ENCODE assay signal across 1 cellular context in the genomic region with DNA sequence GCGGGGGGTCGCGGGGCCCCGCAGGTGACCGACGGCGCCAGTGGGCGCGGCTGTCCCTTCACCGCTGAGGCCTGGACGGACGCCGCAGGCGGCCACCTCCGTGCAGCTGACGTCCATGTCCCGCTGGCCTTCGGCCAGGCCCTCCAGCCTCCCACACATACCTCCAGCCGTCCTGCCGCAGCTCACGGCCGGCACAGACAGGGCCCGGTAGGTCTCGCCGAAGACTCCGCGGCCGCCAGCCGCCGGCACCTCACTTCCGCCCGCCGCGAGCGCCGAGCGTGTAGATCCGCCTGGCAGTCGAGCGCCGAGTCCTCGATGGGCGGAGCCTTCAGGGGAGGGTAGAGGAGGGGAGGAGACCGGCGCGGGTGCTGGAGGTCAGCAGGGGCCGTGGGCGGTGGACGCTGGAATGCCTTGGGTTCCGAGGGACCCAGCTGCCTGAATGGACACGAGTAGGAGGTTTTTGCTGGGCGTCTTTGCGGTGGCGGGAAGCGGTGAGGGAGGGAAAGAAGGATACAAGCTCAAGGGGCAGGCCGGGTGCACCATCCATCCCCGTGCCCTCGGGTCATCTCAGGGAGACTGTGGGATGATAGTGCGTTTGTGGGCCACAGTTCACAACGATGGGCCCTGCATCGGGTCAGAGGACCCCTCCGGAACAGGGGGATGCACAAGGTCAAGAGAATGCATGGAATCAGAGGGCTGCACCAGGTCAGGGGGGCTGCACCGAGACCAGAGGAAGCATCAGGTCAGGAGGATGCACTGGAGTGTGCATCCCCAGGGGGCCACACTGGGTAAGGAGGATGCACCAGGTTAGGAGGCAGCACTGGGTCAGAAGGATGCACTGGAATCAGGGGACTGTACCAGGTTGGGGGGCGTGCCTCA.
TF ChIP-seq lines count a peak whose summit lies in the region.

A gene with protein sequence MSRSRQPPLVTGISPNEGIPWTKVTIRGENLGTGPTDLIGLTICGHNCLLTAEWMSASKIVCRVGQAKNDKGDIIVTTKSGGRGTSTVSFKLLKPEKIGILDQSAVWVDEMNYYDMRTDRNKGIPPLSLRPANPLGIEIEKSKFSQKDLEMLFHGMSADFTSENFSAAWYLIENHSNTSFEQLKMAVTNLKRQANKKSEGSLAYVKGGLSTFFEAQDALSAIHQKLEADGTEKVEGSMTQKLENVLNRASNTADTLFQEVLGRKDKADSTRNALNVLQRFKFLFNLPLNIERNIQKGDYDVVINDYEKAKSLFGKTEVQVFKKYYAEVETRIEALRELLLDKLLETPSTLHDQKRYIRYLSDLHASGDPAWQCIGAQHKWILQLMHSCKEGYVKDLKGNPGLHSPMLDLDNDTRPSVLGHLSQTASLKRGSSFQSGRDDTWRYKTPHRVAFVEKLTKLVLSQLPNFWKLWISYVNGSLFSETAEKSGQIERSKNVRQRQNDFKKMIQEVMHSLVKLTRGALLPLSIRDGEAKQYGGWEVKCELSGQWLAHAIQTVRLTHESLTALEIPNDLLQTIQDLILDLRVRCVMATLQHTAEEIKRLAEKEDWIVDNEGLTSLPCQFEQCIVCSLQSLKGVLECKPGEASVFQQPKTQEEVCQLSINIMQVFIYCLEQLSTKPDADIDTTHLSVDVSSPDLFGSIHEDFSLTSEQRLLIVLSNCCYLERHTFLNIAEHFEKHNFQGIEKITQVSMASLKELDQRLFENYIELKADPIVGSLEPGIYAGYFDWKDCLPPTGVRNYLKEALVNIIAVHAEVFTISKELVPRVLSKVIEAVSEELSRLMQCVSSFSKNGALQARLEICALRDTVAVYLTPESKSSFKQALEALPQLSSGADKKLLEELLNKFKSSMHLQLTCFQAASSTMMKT (minus strand): TSS at position 282 of the 879 bp plus-strand sequence. CDS start 55,321 bp downstream, outside the sequence.

TF ChIP-seq in HepG2, 621 proteins besides CTCF, POLR2A, EP300 and RAD21 (continued from another document and continues in another):
- TF ChIP-seq, protein P1, sequence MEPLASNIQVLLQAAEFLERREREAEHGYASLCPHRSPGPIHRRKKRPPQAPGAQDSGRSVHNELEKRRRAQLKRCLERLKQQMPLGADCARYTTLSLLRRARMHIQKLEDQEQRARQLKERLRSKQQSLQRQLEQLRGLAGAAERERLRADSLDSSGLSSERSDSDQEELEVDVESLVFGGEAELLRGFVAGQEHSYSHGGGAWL (CRISPR knock-in tag; IDR thresholded peaks at IDR 0.05), result peak; percentile 84; the same call in 1 of the 2 replicates
- no peak for TF ChIP-seq ZNF737 (CRISPR knock-in tag; IDR thresholded peaks at IDR 0.05; ENCODE audit: borderline replicate concordance)
- TF ChIP-seq REPIN1 (CRISPR knock-in tag; IDR thresholded peaks at IDR 0.05; ENCODE audit: borderline replicate concordance, low read depth), result peak; percentile 98
- TF ChIP-seq ZFP36 (IDR thresholded peaks at IDR 0.05; ENCODE audit: borderline replicate concordance, low read depth, low read length, partially characterized antibody), result no peak
- TF ChIP-seq ZNF713 (CRISPR knock-in tag; IDR thresholded peaks at IDR 0.05), result no peak
- TF ChIP-seq ZNF558 (CRISPR knock-in tag; IDR thresholded peaks at IDR 0.05; ENCODE audit: borderline replicate concordance), result no peak
- no peak for TF ChIP-seq ZNF432 (CRISPR knock-in tag; IDR thresholded peaks at IDR 0.05; ENCODE audit: borderline replicate concordance)
- peak; percentile 74 for TF ChIP-seq ZNF709 (CRISPR knock-in tag; IDR thresholded peaks at IDR 0.05)
- peak; percentile 96 for TF ChIP-seq CBX5 (CRISPR knock-in tag; IDR thresholded peaks at IDR 0.05; ENCODE audit: borderline replicate concordance)
- TF ChIP-seq JARID2 (CRISPR knock-in tag; IDR thresholded peaks at IDR 0.05; ENCODE audit: insufficient replicate concordance), result no peak
- TF ChIP-seq, protein P2, sequence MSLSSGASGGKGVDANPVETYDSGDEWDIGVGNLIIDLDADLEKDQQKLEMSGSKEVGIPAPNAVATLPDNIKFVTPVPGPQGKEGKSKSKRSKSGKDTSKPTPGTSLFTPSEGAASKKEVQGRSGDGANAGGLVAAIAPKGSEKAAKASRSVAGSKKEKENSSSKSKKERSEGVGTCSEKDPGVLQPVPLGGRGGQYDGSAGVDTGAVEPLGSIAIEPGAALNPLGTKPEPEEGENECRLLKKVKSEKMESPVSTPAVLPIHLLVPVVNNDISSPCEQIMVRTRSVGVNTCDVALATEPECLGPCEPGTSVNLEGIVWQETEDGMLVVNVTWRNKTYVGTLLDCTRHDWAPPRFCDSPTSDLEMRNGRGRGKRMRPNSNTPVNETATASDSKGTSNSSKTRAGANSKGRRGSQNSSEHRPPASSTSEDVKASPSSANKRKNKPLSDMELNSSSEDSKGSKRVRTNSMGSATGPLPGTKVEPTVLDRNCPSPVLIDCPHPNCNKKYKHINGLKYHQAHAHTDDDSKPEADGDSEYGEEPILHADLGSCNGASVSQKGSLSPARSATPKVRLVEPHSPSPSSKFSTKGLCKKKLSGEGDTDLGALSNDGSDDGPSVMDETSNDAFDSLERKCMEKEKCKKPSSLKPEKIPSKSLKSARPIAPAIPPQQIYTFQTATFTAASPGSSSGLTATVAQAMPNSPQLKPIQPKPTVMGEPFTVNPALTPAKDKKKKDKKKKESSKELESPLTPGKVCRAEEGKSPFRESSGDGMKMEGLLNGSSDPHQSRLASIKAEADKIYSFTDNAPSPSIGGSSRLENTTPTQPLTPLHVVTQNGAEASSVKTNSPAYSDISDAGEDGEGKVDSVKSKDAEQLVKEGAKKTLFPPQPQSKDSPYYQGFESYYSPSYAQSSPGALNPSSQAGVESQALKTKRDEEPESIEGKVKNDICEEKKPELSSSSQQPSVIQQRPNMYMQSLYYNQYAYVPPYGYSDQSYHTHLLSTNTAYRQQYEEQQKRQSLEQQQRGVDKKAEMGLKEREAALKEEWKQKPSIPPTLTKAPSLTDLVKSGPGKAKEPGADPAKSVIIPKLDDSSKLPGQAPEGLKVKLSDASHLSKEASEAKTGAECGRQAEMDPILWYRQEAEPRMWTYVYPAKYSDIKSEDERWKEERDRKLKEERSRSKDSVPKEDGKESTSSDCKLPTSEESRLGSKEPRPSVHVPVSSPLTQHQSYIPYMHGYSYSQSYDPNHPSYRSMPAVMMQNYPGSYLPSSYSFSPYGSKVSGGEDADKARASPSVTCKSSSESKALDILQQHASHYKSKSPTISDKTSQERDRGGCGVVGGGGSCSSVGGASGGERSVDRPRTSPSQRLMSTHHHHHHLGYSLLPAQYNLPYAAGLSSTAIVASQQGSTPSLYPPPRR (CRISPR knock-in tag; IDR thresholded peaks at IDR 0.05; ENCODE audit: borderline replicate concordance), result no peak; the same call in 1 of the 2 replicates
- TF ChIP-seq ZNF207 (IDR thresholded peaks at IDR 0.05; ENCODE audit: borderline replicate concordance), result no peak
- peak; percentile 88; the same call in 1 of the 2 replicates for TF ChIP-seq ZNF232 (CRISPR knock-in tag; IDR thresholded peaks at IDR 0.05; ENCODE audit: borderline replicate concordance)
- TF ChIP-seq PHF5A (CRISPR knock-in tag; IDR thresholded peaks at IDR 0.05; ENCODE audit: low read depth, unreplicated experiment), result peak; percentile 66
- no peak; the same call in 1 of the 2 replicates for TF ChIP-seq ZNF329 (CRISPR knock-in tag; IDR thresholded peaks at IDR 0.05; ENCODE audit: low read depth)
- TF ChIP-seq FOXP1 (IDR thresholded peaks at IDR 0.05), result no peak
- peak; percentile 48 for TF ChIP-seq FOXP1 (CRISPR knock-in tag; IDR thresholded peaks at IDR 0.05)
- TF ChIP-seq ZBTB8A (CRISPR knock-in tag; IDR thresholded peaks at IDR 0.05; ENCODE audit: borderline replicate concordance, low read depth), result no peak; the same call in 1 of the 2 replicates
- peak; percentile 92 for TF ChIP-seq ZBTB20 (CRISPR knock-in tag; IDR thresholded peaks at IDR 0.05; ENCODE audit: borderline replicate concordance, low read depth)
- 0 out of 2 replicates have a peak, but pooled peaks have one; percentile 71 for TF ChIP-seq TP53 (CRISPR knock-in tag; conservative IDR thresholded peaks at IDR 0.05)
- TF ChIP-seq SRSF4 (IDR thresholded peaks at IDR 0.05; ENCODE audit: low read depth, low read length, poor library complexity, severe bottlenecking), result no peak
- no peak for TF ChIP-seq SCMH1 (CRISPR knock-in tag; IDR thresholded peaks at IDR 0.05; ENCODE audit: borderline replicate concordance)
- TF ChIP-seq, protein P3, sequence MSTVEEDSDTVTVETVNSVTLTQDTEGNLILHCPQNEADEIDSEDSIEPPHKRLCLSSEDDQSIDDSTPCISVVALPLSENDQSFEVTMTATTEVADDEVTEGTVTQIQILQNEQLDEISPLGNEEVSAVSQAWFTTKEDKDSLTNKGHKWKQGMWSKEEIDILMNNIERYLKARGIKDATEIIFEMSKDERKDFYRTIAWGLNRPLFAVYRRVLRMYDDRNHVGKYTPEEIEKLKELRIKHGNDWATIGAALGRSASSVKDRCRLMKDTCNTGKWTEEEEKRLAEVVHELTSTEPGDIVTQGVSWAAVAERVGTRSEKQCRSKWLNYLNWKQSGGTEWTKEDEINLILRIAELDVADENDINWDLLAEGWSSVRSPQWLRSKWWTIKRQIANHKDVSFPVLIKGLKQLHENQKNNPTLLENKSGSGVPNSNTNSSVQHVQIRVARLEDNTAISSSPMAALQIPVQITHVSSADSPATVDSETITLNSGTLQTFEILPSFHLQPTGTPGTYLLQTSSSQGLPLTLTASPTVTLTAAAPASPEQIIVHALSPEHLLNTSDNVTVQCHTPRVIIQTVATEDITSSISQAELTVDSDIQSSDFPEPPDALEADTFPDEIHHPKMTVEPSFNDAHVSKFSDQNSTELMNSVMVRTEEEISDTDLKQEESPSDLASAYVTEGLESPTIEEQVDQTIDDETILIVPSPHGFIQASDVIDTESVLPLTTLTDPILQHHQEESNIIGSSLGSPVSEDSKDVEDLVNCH (CRISPR knock-in tag; IDR thresholded peaks at IDR 0.05), result no peak
- TF ChIP-seq ERF (CRISPR knock-in tag; IDR thresholded peaks at IDR 0.05), result peak; percentile 97
- TF ChIP-seq MTF2 (CRISPR knock-in tag; IDR thresholded peaks at IDR 0.05; ENCODE audit: borderline replicate concordance), result peak; percentile 90; the same call in 1 of the 2 replicates
- 0 out of 2 replicates have a peak, but pooled peaks have one; percentile 59 for TF ChIP-seq ZNF672 (CRISPR knock-in tag; IDR thresholded peaks at IDR 0.05)
- TF ChIP-seq, protein P4, sequence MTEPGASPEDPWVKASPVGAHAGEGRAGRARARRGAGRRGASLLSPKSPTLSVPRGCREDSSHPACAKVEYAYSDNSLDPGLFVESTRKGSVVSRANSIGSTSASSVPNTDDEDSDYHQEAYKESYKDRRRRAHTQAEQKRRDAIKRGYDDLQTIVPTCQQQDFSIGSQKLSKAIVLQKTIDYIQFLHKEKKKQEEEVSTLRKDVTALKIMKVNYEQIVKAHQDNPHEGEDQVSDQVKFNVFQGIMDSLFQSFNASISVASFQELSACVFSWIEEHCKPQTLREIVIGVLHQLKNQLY (CRISPR knock-in tag; IDR thresholded peaks at IDR 0.05), result 0 out of 2 replicates have a peak, but pooled peaks have one; percentile 16
- TF ChIP-seq, protein P5, sequence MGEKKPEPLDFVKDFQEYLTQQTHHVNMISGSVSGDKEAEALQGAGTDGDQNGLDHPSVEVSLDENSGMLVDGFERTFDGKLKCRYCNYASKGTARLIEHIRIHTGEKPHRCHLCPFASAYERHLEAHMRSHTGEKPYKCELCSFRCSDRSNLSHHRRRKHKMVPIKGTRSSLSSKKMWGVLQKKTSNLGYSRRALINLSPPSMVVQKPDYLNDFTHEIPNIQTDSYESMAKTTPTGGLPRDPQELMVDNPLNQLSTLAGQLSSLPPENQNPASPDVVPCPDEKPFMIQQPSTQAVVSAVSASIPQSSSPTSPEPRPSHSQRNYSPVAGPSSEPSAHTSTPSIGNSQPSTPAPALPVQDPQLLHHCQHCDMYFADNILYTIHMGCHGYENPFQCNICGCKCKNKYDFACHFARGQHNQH (CRISPR knock-in tag; IDR thresholded peaks at IDR 0.05), result peak; percentile 86; the same call in 1 of the 2 replicates
- no peak for TF ChIP-seq ZNF260 (CRISPR knock-in tag; IDR thresholded peaks at IDR 0.05; ENCODE audit: borderline replicate concordance, low read depth)
- no peak for TF ChIP-seq NFE2 (CRISPR knock-in tag; IDR thresholded peaks at IDR 0.05)
- TF ChIP-seq, protein P6, sequence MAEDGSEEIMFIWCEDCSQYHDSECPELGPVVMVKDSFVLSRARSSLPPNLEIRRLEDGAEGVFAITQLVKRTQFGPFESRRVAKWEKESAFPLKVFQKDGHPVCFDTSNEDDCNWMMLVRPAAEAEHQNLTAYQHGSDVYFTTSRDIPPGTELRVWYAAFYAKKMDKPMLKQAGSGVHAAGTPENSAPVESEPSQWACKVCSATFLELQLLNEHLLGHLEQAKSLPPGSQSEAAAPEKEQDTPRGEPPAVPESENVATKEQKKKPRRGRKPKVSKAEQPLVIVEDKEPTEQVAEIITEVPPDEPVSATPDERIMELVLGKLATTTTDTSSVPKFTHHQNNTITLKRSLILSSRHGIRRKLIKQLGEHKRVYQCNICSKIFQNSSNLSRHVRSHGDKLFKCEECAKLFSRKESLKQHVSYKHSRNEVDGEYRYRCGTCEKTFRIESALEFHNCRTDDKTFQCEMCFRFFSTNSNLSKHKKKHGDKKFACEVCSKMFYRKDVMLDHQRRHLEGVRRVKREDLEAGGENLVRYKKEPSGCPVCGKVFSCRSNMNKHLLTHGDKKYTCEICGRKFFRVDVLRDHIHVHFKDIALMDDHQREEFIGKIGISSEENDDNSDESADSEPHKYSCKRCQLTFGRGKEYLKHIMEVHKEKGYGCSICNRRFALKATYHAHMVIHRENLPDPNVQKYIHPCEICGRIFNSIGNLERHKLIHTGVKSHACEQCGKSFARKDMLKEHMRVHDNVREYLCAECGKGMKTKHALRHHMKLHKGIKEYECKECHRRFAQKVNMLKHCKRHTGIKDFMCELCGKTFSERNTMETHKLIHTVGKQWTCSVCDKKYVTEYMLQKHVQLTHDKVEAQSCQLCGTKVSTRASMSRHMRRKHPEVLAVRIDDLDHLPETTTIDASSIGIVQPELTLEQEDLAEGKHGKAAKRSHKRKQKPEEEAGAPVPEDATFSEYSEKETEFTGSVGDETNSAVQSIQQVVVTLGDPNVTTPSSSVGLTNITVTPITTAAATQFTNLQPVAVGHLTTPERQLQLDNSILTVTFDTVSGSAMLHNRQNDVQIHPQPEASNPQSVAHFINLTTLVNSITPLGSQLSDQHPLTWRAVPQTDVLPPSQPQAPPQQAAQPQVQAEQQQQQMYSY (CRISPR knock-in tag; IDR thresholded peaks at IDR 0.05), result 0 out of 2 replicates have a peak, but pooled peaks have one; percentile 57
- TF ChIP-seq NR2F2 (IDR thresholded peaks at IDR 0.05; ENCODE audit: borderline replicate concordance, low read depth), result no peak
- no peak for TF ChIP-seq ZNF75D (CRISPR knock-in tag; IDR thresholded peaks at IDR 0.05; ENCODE audit: borderline replicate concordance)
- TF ChIP-seq, protein P7, sequence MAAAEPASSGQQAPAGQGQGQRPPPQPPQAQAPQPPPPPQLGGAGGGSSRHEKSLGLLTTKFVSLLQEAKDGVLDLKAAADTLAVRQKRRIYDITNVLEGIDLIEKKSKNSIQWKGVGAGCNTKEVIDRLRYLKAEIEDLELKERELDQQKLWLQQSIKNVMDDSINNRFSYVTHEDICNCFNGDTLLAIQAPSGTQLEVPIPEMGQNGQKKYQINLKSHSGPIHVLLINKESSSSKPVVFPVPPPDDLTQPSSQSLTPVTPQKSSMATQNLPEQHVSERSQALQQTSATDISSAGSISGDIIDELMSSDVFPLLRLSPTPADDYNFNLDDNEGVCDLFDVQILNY (CRISPR knock-in tag; conservative IDR thresholded peaks at IDR 0.05), result peak; percentile 74; the same call in 1 of the 2 replicates
- TF ChIP-seq TBL1XR1 (IDR thresholded peaks at IDR 0.05; ENCODE audit: borderline replicate concordance, low read length, partially characterized antibody), result peak; percentile 49
- TF ChIP-seq ELF1 (CRISPR knock-in tag; IDR thresholded peaks at IDR 0.05), result peak; percentile 99
- no peak for TF ChIP-seq PAWR (CRISPR knock-in tag; IDR thresholded peaks at IDR 0.05; ENCODE audit: borderline replicate concordance)
- TF ChIP-seq GFI1 (CRISPR knock-in tag; IDR thresholded peaks at IDR 0.05; ENCODE audit: borderline replicate concordance), result no peak; the same call in 1 of the 2 replicates
